In the genomic region with DNA sequence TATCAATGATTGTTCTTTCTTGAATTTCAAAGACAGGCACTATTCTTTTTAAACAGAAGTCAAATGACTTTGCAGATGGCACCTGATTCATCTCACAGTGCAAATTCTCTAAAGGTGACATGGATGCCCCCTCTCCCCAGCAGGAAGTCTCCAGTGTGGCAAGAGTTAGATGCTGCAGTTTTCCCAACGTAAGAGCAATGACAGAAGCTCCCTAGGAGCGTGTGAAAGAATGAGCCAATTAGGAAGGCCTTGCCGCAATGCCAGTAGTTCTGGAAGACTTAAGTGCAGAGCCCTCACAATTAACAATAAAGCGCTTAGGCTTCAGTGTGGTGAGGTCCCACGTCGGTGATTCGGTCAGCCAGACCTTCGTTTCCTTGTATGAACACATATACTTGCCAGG, we compare ENCODE assay signal across 2 cellular contexts.
TF ChIP-seq lines count a peak whose summit lies in the region.

No MANE protein-coding gene starts in this region.

TF ChIP-seq in H1, 55 proteins besides CTCF, POLR2A, EP300 and RAD21 (continued from another document):
- TF ChIP-seq RBBP5 (IDR thresholded peaks at IDR 0.05; ENCODE audit: borderline replicate concordance, low read depth, low read length) (no peak), KDM1A (IDR thresholded peaks at IDR 0.05; ENCODE audit: borderline replicate concordance, low read length) (no peak), SRF (IDR thresholded peaks at IDR 0.05; ENCODE audit: low read depth, low read length) (no peak), ASH2L (IDR thresholded peaks at IDR 0.05; ENCODE audit: low read length) (no peak), TAF1 (IDR thresholded peaks at IDR 0.05; ENCODE audit: low read depth, low read length) (no peak), EGR1 (IDR thresholded peaks at IDR 0.05; ENCODE audit: borderline replicate concordance, low read depth, low read length) (no peak), TCF12 (IDR thresholded peaks at IDR 0.05; ENCODE audit: low read depth, low read length) (no peak), SP2 (IDR thresholded peaks at IDR 0.05; ENCODE audit: low read length) (no peak), MAFK (IDR thresholded peaks at IDR 0.05; ENCODE audit: low read depth, low read length) (no peak), CHD2 (IDR thresholded peaks at IDR 0.05; ENCODE audit: low read length) (no peak)

TF ChIP-seq in neural cell, 6 proteins besides CTCF, POLR2A, EP300 and RAD21 (continued from another document):
- TF ChIP-seq, protein P1, sequence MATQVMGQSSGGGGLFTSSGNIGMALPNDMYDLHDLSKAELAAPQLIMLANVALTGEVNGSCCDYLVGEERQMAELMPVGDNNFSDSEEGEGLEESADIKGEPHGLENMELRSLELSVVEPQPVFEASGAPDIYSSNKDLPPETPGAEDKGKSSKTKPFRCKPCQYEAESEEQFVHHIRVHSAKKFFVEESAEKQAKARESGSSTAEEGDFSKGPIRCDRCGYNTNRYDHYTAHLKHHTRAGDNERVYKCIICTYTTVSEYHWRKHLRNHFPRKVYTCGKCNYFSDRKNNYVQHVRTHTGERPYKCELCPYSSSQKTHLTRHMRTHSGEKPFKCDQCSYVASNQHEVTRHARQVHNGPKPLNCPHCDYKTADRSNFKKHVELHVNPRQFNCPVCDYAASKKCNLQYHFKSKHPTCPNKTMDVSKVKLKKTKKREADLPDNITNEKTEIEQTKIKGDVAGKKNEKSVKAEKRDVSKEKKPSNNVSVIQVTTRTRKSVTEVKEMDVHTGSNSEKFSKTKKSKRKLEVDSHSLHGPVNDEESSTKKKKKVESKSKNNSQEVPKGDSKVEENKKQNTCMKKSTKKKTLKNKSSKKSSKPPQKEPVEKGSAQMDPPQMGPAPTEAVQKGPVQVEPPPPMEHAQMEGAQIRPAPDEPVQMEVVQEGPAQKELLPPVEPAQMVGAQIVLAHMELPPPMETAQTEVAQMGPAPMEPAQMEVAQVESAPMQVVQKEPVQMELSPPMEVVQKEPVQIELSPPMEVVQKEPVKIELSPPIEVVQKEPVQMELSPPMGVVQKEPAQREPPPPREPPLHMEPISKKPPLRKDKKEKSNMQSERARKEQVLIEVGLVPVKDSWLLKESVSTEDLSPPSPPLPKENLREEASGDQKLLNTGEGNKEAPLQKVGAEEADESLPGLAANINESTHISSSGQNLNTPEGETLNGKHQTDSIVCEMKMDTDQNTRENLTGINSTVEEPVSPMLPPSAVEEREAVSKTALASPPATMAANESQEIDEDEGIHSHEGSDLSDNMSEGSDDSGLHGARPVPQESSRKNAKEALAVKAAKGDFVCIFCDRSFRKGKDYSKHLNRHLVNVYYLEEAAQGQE (IDR thresholded peaks at IDR 0.05; ENCODE audit: borderline replicate concordance) = peak; percentile 80
- TF ChIP-seq TAF1 (IDR thresholded peaks at IDR 0.05; ENCODE audit: low read depth) = no peak
